8 cellular contexts compared by ENCODE assay signal in the genomic region with DNA sequence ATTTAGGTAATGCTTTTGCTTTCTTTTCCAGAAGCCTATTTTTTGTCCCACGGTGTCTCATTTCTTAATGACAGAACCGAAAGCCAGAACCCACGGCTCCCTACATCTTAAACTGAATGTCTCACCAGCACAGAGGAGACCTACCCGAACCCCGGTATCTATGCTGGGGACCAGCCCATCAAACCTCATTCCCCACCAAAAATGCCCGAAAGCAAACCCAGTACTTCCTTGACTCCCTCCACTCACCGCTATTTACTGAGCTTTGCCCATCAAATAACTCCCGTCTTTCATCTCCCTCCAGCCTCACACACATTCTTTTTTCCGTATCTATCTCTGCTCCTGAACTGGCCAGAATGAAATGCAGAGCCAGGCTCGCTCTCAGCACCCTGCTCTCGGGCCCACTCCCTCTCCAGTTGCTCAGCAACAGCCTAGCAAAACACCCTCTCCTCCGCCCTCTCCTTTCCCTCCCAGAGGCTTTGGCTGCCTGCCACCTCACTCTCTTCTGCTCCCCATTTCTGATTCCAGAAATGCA. TPM values are rescaled to one million over a fixed set of nuclear protein-coding genes. Genes with fewer than 3 reads are reported as not detected.
A peak's percentile ranks its signal among the peaks of the same experiment; 100 is the strongest.
DNase-seq lines count a peak whose midpoint lies in the region; ATAC-seq and TF ChIP-seq lines count a peak whose summit lies in the region.

No MANE protein-coding gene starts in this region.

- H3K9ac ChIP-seq in colonic mucosa (ENCODE audit: low read depth in 2 of 2, low read length in 2 of 2), result peak overlapping the region; percentile 26 to 40

- intact Hi-C loops in colonic mucosa (cut with DNase I), result loop anchor here (10.0 kb wide), 2 partner anchors 364 to 474 kb away; no protein-coding TSS in a partner anchor

- no peak for TF ChIP-seq CTCF in AG10803 (conservative IDR thresholded peaks at IDR 0.05; ENCODE audit: low read length)
- no peak for TF ChIP-seq CTCF in Peyer's patch (IDR thresholded peaks at IDR 0.05)
- no peak for TF ChIP-seq CTCF in colonic mucosa (IDR thresholded peaks at IDR 0.05)

- H3K27me3 ChIP-seq in Peyer's patch, result peaks cover 0 to 24% of the 10 kb centered on the region in 2 donors
- peaks cover 44% of the 10 kb centered on the region for H3K27me3 ChIP-seq in colonic mucosa

- ATAC-seq in HG02852 (IDR thresholded peaks at IDR 0.05; ENCODE audit: unreplicated experiment) (peak; percentile 49), GM19035 (IDR thresholded peaks at IDR 0.05; ENCODE audit: unreplicated experiment) (no peak), HG03135 (IDR thresholded peaks at IDR 0.05; ENCODE audit: unreplicated experiment) (no peak)

- H3K27ac ChIP-seq in Peyer's patch (peak overlapping the region; percentile 43 to 87 (median 59)), colonic mucosa (peak overlapping the region; percentile 50)

- H3K4me3 ChIP-seq in AG10803 (ENCODE audit: low read length) (peak overlapping the region; percentile 61), Peyer's patch (peak overlapping the region in 3 of 4 donors; percentile 15 to 64 (median 36)), colonic mucosa (peak overlapping the region; percentile 5)

- H3K36me3 ChIP-seq in Peyer's patch (no peaks in the 10 kb centered on the region), colonic mucosa (no peaks in the 10 kb centered on the region)

- no peak for TF ChIP-seq POLR2A in Peyer's patch (IDR thresholded peaks at IDR 0.05)

- H3K4me1 ChIP-seq in Peyer's patch, result peaks cover 0 to 53% (median 5%) of the 10 kb centered on the region in 4 donors
- no peaks in the 10 kb centered on the region for H3K4me1 ChIP-seq in colonic mucosa

- no peaks in the 10 kb centered on the region for H3K9me3 ChIP-seq in Peyer's patch
- H3K9me3 ChIP-seq in colonic mucosa, result no peaks in the 10 kb centered on the region

- DNase-seq in AG10803 (ENCODE audit: low read depth) (peak; percentile 77), Peyer's patch (peak in 1 of 3 donors; percentile 63), colonic mucosa (no peak), kidney glomerular epithelial cell (lab: John Stamatoyannopoulos, UW) (peak; percentile 78)
- peak; percentile 32 for DNase-seq in stimulated activated CD8-positive, alpha-beta memory T cell treated with anti-CD3 and anti-CD28 coated beads, Interleukin-4, amount 100 ng/mL, for 48 hours

RNA-seq across cellular contexts. Expression of a gene that starts 4.1 kb away (rescaled TPM):
- 100 to 1,000 TPM in 1 of 4 donors, 10 to 100 TPM in 3; 41.5 to 183 (median 75.0) TPM for total RNA-seq in Peyer's patch
- 10 to 100 TPM; 44.6 to 68.2 TPM for total RNA-seq in colonic mucosa

RNA-seq across cellular contexts. Expression of a gene that starts 58.1 kb away (rescaled TPM):
- total RNA-seq in Peyer's patch (10 to 100 TPM; 24.8 to 51.9 (median 44.6) TPM), colonic mucosa (100 to 1,000 TPM; 106 to 177 TPM)

Comparison
In these comparisons a context has a peak if more than half of its experiments do, and no peak if none do; other contexts are left out.
1. H3K4me3 ChIP-seq: peak in every context shown above with its lines; median percentile 61 in AG10803; 36 in Peyer's patch; 5 in colonic mucosa.